In genomic region chr13:34085199-34085598, GRCh38 we compare ENCODE assay signal across 21 cellular contexts.
"Had no signal": no experiment of that assay in that cellular context is flagged by ENCODE, and none has a peak within 500 bp of the region (broad histone marks: within the 10 kb centered on the region; RNA-seq: fewer than 3 reads in every experiment).

No MANE protein-coding gene starts in this region.

- DNase-seq: activated B cell treated with CpG ODN at 0.5 μM for 24 hours; activated CD4-positive, alpha-beta T cell treated with anti-CD3 and anti-CD28 coated beads for 1 hour; activated CD4-positive, alpha-beta T cell treated with anti-CD3 and anti-CD28 coated beads, Interleukin-2, amount 10 ng/mL, durations not matched to agents 24 days and 14 days; activated CD4-positive, alpha-beta T cell treated with anti-CD3 and anti-CD28 coated beads, Interleukin-2, amount 50 U/mL, for 48 hours; activated CD8-positive, alpha-beta memory T cell treated with anti-CD3 and anti-CD28 coated beads, Interleukin-2, amount 10 ng/mL, durations not matched to agents 7 days and 5 days; activated effector memory CD4-positive, alpha-beta T cell treated with Interleukin-2 at 50 U/mL for 16 hours; activated naive CD4-positive, alpha-beta T cell; activated naive CD8-positive, alpha-beta T cell treated with anti-CD3 and anti-CD28 coated beads, Interleukin-2, amount 50 U/mL, for 24 hours; activated T-cell treated with anti-CD3 and anti-CD28 coated beads, Interleukin-2, amount 50 U/mL, for 24 hours; brain microvascular endothelial cell; KBM-7; NCI-H1048; NCI-H146; NCI-H187 treated with DMSO at 0.1 percent for 48 hours; NCI-H2081 treated with DMSO at 0.1 percent for 48 hours; NCI-H446; NCI-H524; PC-3; SHP77; SW 1271 had no signal

- ATAC-seq: activated CD8-positive, alpha-beta memory T cell treated with anti-CD3 and anti-CD28 coated beads, Interleukin-2, amount 10 ng/mL, durations not matched to agents 7 days and 5 days; activated naive CD4-positive, alpha-beta T cell treated with anti-CD3 and anti-CD28 coated beads, Interleukin-2, amount 50 U/mL, for 72 hours; activated naive CD8-positive, alpha-beta T cell treated with anti-CD3 and anti-CD28 coated beads, Interleukin-2, amount 50 U/mL, for 24 hours; PC-3 had no signal
